Comparison of ENCODE assay signal across 8 cellular contexts in the genomic region with DNA sequence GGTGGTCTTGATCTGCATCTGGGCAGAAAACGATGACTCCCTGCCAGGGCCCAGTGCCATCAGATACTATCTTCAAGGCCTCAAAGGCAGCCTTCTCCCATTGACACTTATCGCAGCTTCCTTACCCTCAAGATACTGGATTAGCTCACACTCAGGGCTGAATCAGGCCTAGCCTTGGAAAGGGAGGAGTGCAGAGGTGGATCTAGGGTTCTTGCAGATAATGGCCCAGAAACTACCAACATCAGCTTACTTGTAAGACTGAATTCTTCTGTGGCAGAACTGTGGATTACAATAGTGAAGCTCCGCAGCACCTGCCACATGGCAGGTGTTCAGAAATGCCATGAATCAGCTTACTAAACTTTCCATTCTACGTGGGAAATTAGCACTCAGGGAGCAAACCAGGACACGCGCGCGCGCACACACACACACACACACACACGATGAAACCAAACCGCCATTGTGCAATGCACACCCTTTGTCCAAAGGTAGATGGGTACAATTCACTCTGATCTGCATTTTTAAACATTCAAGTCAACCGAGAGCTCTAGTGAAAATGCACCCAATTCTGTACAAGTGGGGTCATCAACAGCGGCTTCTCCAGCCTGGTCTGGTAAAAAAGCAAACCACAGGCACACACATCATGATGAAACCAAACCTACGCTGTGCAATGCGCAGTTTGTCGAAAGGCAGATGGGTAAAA. TPM values are rescaled to one million over a fixed set of nuclear protein-coding genes. Genes with fewer than 3 reads are reported as not detected.
DNase-seq lines count a peak whose midpoint lies in the region; ATAC-seq and TF ChIP-seq lines count a peak whose summit lies in the region.

No MANE protein-coding gene starts in this region.

- H3K9me3 ChIP-seq in WERI-Rb-1 (ENCODE audit: severe bottlenecking): no peaks in the 10 kb centered on the region

- H3K27ac ChIP-seq in C4-2B (peak overlapping the region; percentile 77), HL-60 (replicated peaks) (peak overlapping the region; percentile 75), WERI-Rb-1 (no peak overlapping the region)

- H3K27me3 ChIP-seq in HL-60 (ENCODE audit: insufficient read depth, poor library complexity, severe bottlenecking) (no peaks in the 10 kb centered on the region), WERI-Rb-1 (ENCODE audit: insufficient read depth, low read depth, severe bottlenecking) (no peaks in the 10 kb centered on the region)

- no peaks in the 10 kb centered on the region for H3K36me3 ChIP-seq in WERI-Rb-1

- ATAC-seq in GM21447 (IDR thresholded peaks at IDR 0.05; ENCODE audit: unreplicated experiment): no peak
- ATAC-seq in GM19035 (IDR thresholded peaks at IDR 0.05; ENCODE audit: unreplicated experiment): no peak
- no peak for ATAC-seq in GM21825 (IDR thresholded peaks at IDR 0.05; ENCODE audit: unreplicated experiment)

- DNase-seq in HL-60 (ENCODE audit: low read depth in 1 of 2, low spot score in 1 of 2) (peak; percentile 28 to 54), WERI-Rb-1 (no peak), globus pallidus (ENCODE audit: low spot score) (peak; percentile 3), renal cortical epithelial cell (ENCODE audit: low read depth) (peak; percentile 58)

- TF ChIP-seq CTCF in C4-2B (conservative IDR thresholded peaks at IDR 0.05) (no peak), HL-60 (IDR thresholded peaks at IDR 0.05; ENCODE audit: insufficient read depth, low read length) (no peak), WERI-Rb-1 (IDR thresholded peaks at IDR 0.05; ENCODE audit: low read depth, low read length) (no peak)

- H3K4me3 ChIP-seq in HL-60 (replicated peaks; ENCODE audit: insufficient read depth, low read length) (peak overlapping the region; percentile 97), WERI-Rb-1 (ENCODE audit: low read depth, low read length) (peak overlapping the region; percentile 81)

RNA-seq across cellular contexts. Expression of gene TMEM182, which starts 26.2 kb away (rescaled TPM):
- total RNA-seq in renal cortical epithelial cell: 3.3 and 4.8 TPM in 2 replicates
